ENCODE assay signal across 8 cellular contexts in the genomic region with DNA sequence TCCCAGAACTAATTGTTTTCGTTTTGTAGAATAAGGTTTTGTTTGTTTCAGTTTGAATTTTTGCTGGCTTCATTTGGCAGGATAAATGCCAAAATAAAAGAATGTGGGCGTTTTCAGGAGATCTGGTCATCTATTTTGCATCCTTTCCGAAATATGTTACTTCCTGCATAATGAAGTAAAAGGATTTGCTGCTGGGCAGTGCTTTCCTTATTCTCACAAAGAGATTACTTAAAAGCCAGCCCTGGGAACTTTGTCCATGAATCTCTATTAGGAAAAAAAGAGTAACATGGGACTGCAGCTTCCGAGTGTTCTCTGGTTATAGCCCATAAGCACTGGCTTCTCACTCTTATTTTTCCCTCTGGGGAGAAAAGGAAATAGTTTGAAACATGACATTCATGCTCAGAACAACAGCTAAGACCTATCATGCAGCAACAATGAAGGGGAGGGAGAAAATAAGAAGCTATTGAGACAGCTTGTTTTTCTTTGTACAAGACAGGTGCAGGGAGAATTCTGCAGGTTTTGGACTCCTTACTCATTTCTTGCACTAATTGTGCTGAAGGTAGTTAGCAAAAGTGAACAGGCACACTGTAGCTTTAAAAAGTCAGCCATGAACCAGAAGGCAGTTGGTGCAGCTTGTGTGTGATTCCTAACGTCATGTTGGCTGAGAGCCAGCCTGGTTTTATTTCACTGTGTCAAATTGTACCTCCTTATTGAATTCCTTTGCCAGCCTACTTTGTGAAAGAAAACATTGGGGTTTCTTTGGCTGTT. TPM values are rescaled to one million over a fixed set of nuclear protein-coding genes. Genes with fewer than 3 reads are reported as not detected.
A peak's percentile ranks its signal among the peaks of the same experiment; 100 is the strongest.
DNase-seq lines count a peak whose midpoint lies in the region; ATAC-seq and TF ChIP-seq lines count a peak whose summit lies in the region.

A gene with protein sequence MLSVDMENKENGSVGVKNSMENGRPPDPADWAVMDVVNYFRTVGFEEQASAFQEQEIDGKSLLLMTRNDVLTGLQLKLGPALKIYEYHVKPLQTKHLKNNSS (plus strand): TSS at position 718 of the 768 bp plus-strand sequence. CDS start 1,527 bp downstream, outside the sequence.

- whole genome bisulfite sequencing in urinary bladder: 14% methylated on average over 5 of the region's 5 CpGs

- H3K36me3 Mint-ChIP-seq in neural crest cell (ENCODE audit: low read depth): no peaks in the 10 kb centered on the region

- H3K4me3 ChIP-seq in fibroblast of pulmonary artery (replicated peaks; ENCODE audit: low read depth, low read length): peak within 1 kb of the TSS; percentile 39
- peak within 1 kb of the TSS; percentile 9 for H3K4me3 ChIP-seq in urinary bladder (ENCODE audit: low read depth, low read length)

- peak; percentile 75 to 83 for DNase-seq in NCI-H526 (lab: John Stamatoyannopoulos, UW)
- peak; percentile 25 for DNase-seq in activated T-cell treated with anti-CD3 and anti-CD28 coated beads, Interleukin-2, amount 50 U/mL, for 1 hour
- DNase-seq in fibroblast of pulmonary artery (ENCODE audit: low read depth): peak; percentile 86
- DNase-seq in neural crest cell (ENCODE audit: low read depth, low spot score): no peak
- DNase-seq in OCI-M2 (lab: John Stamatoyannopoulos, UW; ENCODE audit: unreplicated experiment): no peak

- ATAC-seq in HG03280 (IDR thresholded peaks at IDR 0.05; ENCODE audit: unreplicated experiment): peak; percentile 44

- H3K27me3 Mint-ChIP-seq in neural crest cell (ENCODE audit: low read depth): no peaks in the 10 kb centered on the region

- H3K9me3 Mint-ChIP-seq in neural crest cell: no peaks in the 10 kb centered on the region

- no peaks in the 10 kb centered on the region for H3K36me3 ChIP-seq in ES-I3 (ENCODE audit: insufficient read depth, low read length)
- H3K36me3 ChIP-seq in urinary bladder (ENCODE audit: insufficient read depth): no peaks in the 10 kb centered on the region

- peak within 1 kb of the TSS; percentile 74 for H3K4me3 Mint-ChIP-seq in neural crest cell

- peak within 1 kb of the TSS; percentile 76 for H3K27ac Mint-ChIP-seq in neural crest cell (ENCODE audit: unreplicated experiment)

- H3K9me3 ChIP-seq in ES-I3 (ENCODE audit: control insufficient read depth, insufficient read depth, low read length): no peaks in the 10 kb centered on the region

- H3K9ac ChIP-seq in ES-I3 (ENCODE audit: low read depth, low read length): peak within 1 kb of the TSS; percentile 37; the same call in 1 of the 2 replicates

- no peak for TF ChIP-seq CTCF in fibroblast of pulmonary artery (IDR thresholded peaks at IDR 0.05; ENCODE audit: low read length, missing control alignments)
- no peak for TF ChIP-seq CTCF in neural crest cell (conservative IDR thresholded peaks at IDR 0.05)

- H3K4me1 ChIP-seq in ES-I3 (ENCODE audit: insufficient read depth, low read length) (peaks cover 25% of the 10 kb centered on the region), urinary bladder (ENCODE audit: insufficient read depth) (no peaks in the 10 kb centered on the region)

- H3K4me1 Mint-ChIP-seq in neural crest cell: peaks cover 52% of the 10 kb centered on the region

- peak within 1 kb of the TSS; percentile 29 for H3K27ac ChIP-seq in urinary bladder (ENCODE audit: low read depth)

RNA-seq across cellular contexts. Expression of the gene that starts here (rescaled TPM):
- 2.1 and 2.3 TPM in 2 replicates for total RNA-seq in neural crest cell
- 8.1 TPM for total RNA-seq in urinary bladder
- polyA plus RNA-seq in urinary bladder: 1.2 TPM

Comparison
In these comparisons a context has a peak if more than half of its experiments do, and no peak if none do; other contexts are left out.
1. DNase-seq: peak in NCI-H526 (2 of 2), activated T-cell treated with anti-CD3 and anti-CD28 coated beads, Interleukin-2, amount 50 U/mL, for 1 hour (single experiment) and fibroblast of pulmonary artery (single experiment); none in neural crest cell (single experiment) and OCI-M2 (single experiment).